ENCODE assay signal across 17 cellular contexts in genomic region chr1:168676029-168676812, GRCh38. TPM values are rescaled to one million over a fixed set of nuclear protein-coding genes. Genes with fewer than 3 reads are reported as not detected.
"Had no signal": no experiment of that assay in that cellular context is flagged by ENCODE, and none has a peak within 500 bp of the region (broad histone marks: within the 10 kb centered on the region; RNA-seq: fewer than 3 reads in every experiment).

No MANE protein-coding gene starts in this region.

- H3K4me3 ChIP-seq: hepatocyte, left lung, mucosa of descending colon, pancreas had no signal

- H3K27ac Mint-ChIP-seq: activated T-helper 17 cell treated with anti-CD3 and anti-CD28 coated beads, Interleukin-2, amount 50 U/mL, for 72 hours; endodermal cell; memory B cell; naive thymus-derived CD8-positive, alpha-beta T cell; stimulated activated effector memory CD8-positive, alpha-beta T cell treated with anti-CD3 and anti-CD28 coated beads, Interleukin-12 subunit alpha, Interleukin-12 subunit beta, amount 100 ng/mL, for 72 hours had no signal

- H3K4me2 ChIP-seq: hepatocyte had no signal

- FAIRE-seq: keratinocyte, pancreas had no signal

- H3K36me3 ChIP-seq: left lung, pancreas had no signal

- ATAC-seq: activated T-helper 17 cell treated with anti-CD3 and anti-CD28 coated beads, Interleukin-2, amount 50 U/mL, for 72 hours; left lung; mucosa of descending colon; naive thymus-derived CD8-positive, alpha-beta T cell; pancreas; stimulated activated effector memory CD8-positive, alpha-beta T cell treated with anti-CD3 and anti-CD28 coated beads, Interleukin-12 subunit alpha, Interleukin-12 subunit beta, amount 100 ng/mL, for 72 hours had no signal

- H3K4me1 Mint-ChIP-seq: activated T-helper 17 cell treated with anti-CD3 and anti-CD28 coated beads, Interleukin-2, amount 50 U/mL, for 72 hours; memory B cell; naive thymus-derived CD8-positive, alpha-beta T cell; stimulated activated effector memory CD8-positive, alpha-beta T cell treated with anti-CD3 and anti-CD28 coated beads, Interleukin-12 subunit alpha, Interleukin-12 subunit beta, amount 100 ng/mL, for 72 hours had no signal

- H3K36me3 Mint-ChIP-seq: memory B cell; stimulated activated effector memory CD8-positive, alpha-beta T cell treated with anti-CD3 and anti-CD28 coated beads, Interleukin-12 subunit alpha, Interleukin-12 subunit beta, amount 100 ng/mL, for 72 hours had no signal

- DNase-seq: activated CD4-positive, alpha-beta T cell treated with anti-CD3 and anti-CD28 coated beads, Interleukin-2, amount 50 U/mL, for 4 hours; activated CD4-positive, CD25-positive, alpha-beta regulatory T cell treated with anti-CD3 and anti-CD28 coated beads, Interleukin-2, amount 50 U/mL, for 72 hours; activated naive CD4-positive, alpha-beta T cell treated with Interleukin-2 at 50 U/mL for 16 hours; endodermal cell; erythroblast; left lung; mucosa of descending colon; naive thymus-derived CD8-positive, alpha-beta T cell; pancreas; stimulated activated CD4-positive, alpha-beta T cell treated with anti-CD3 and anti-CD28 coated beads, Interleukin-12 subunit alpha, Interleukin-12 subunit beta, amount 100 ng/mL, for 4 hours had no signal

- H3K4me1 ChIP-seq: left lung, pancreas had no signal

- H3K27me3 ChIP-seq: hepatocyte, left lung, pancreas had no signal

- H3K79me2 ChIP-seq: hepatocyte had no signal

- H3K27me3 Mint-ChIP-seq: memory B cell; naive thymus-derived CD8-positive, alpha-beta T cell had no signal

- H3K9me3 ChIP-seq: mucosa of descending colon, pancreas had no signal

- H2AFZ ChIP-seq: hepatocyte had no signal

- H3K27ac ChIP-seq: hepatocyte, left lung, pancreas had no signal

- H3K4me3 Mint-ChIP-seq: activated T-helper 17 cell treated with anti-CD3 and anti-CD28 coated beads, Interleukin-2, amount 50 U/mL, for 72 hours; endodermal cell; memory B cell; naive thymus-derived CD8-positive, alpha-beta T cell; stimulated activated effector memory CD8-positive, alpha-beta T cell treated with anti-CD3 and anti-CD28 coated beads, Interleukin-12 subunit alpha, Interleukin-12 subunit beta, amount 100 ng/mL, for 72 hours had no signal

RNA-seq across cellular contexts. Expression of gene DPT, which starts 52.8 kb away (rescaled TPM):
- total RNA-seq: activated T-helper 17 cell treated with anti-CD3 and anti-CD28 coated beads, Interleukin-2, amount 50 U/mL, for 72 hours; dermis microvascular lymphatic vessel endothelial cell; endodermal cell; naive thymus-derived CD8-positive, alpha-beta T cell; T-helper 1 cell treated with Interleukin-12 subunit alpha and Interleukin-12 subunit beta and Interleukin-4 antibody, amounts not matched to agents 30 ng/mL and 1 ng/mL, for 36 hours had no signal
- polyA plus RNA-seq: keratinocyte; naive thymus-derived CD8-positive, alpha-beta T cell had no signal
